1 cellular context compared by ENCODE assay signal in the genomic region with DNA sequence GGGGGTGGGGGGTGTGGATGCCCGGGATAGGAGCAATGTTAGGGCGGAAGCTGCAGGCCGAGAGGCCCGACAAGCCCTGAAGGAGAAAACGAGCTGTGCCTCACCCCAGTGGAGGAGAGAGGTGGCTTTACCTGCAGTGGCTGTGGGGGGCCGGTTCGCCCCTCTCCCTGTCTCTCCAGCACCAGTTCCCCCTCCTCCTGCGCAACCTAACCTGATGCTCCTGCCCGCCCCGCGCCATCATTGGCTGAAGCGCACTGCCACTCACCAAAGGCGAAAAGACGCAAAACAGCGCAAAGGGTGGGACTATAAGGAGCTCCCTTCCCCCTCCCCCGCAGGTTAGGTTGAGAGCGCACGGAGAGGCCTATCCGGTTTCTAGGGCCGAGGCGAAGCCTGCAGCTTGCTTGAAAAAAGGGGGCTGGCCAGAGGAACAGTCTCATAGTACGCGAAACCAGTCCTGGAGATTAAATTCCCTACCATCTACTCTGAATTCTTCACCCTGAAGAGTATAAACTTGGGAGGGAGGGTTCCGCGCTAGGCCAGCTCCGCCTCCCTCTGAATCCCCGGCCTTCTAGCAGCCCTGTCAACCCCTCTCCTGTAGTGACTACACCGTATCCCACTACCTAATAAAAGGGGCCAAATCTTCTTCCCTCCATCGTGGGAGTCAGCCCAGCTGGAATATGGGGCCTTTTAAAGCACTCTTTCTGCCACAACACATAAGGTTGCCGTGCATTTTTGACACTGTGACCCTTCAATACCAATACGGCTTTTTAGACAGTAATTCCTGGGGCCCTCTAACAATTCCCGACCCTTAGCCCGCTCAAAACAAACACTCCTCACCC.
TF ChIP-seq lines count a peak whose summit lies in the region.

No MANE protein-coding gene starts in this region.

TF ChIP-seq in K562, 482 proteins besides CTCF, POLR2A, EP300 and RAD21 (continued from another document and continues in another):
- TF ChIP-seq, protein P1, sequence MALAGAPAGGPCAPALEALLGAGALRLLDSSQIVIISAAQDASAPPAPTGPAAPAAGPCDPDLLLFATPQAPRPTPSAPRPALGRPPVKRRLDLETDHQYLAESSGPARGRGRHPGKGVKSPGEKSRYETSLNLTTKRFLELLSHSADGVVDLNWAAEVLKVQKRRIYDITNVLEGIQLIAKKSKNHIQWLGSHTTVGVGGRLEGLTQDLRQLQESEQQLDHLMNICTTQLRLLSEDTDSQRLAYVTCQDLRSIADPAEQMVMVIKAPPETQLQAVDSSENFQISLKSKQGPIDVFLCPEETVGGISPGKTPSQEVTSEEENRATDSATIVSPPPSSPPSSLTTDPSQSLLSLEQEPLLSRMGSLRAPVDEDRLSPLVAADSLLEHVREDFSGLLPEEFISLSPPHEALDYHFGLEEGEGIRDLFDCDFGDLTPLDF (CRISPR knock-in tag; IDR thresholded peaks at IDR 0.05), result no peak
- peak; percentile 55 for TF ChIP-seq BRD9 (IDR thresholded peaks at IDR 0.05; ENCODE audit: low read depth, partially characterized antibody)
- TF ChIP-seq, protein P2, sequence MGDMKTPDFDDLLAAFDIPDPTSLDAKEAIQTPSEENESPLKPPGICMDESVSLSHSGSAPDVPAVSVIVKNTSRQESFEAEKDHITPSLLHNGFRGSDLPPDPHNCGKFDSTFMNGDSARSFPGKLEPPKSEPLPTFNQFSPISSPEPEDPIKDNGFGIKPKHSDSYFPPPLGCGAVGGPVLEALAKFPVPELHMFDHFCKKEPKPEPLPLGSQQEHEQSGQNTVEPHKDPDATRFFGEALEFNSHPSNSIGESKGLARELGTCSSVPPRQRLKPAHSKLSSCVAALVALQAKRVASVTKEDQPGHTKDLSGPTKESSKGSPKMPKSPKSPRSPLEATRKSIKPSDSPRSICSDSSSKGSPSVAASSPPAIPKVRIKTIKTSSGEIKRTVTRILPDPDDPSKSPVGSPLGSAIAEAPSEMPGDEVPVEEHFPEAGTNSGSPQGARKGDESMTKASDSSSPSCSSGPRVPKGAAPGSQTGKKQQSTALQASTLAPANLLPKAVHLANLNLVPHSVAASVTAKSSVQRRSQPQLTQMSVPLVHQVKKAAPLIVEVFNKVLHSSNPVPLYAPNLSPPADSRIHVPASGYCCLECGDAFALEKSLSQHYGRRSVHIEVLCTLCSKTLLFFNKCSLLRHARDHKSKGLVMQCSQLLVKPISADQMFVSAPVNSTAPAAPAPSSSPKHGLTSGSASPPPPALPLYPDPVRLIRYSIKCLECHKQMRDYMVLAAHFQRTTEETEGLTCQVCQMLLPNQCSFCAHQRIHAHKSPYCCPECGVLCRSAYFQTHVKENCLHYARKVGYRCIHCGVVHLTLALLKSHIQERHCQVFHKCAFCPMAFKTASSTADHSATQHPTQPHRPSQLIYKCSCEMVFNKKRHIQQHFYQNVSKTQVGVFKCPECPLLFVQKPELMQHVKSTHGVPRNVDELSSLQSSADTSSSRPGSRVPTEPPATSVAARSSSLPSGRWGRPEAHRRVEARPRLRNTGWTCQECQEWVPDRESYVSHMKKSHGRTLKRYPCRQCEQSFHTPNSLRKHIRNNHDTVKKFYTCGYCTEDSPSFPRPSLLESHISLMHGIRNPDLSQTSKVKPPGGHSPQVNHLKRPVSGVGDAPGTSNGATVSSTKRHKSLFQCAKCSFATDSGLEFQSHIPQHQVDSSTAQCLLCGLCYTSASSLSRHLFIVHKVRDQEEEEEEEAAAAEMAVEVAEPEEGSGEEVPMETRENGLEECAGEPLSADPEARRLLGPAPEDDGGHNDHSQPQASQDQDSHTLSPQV (IDR thresholded peaks at IDR 0.05), result no peak
- no peak for TF ChIP-seq GATAD2B (IDR thresholded peaks at IDR 0.05; ENCODE audit: borderline replicate concordance)
- TF ChIP-seq NCOA1 (IDR thresholded peaks at IDR 0.05; ENCODE audit: low read depth), result no peak
- TF ChIP-seq ATF3 (IDR thresholded peaks at IDR 0.05), result no peak
- no peak for TF ChIP-seq ATF3 (CRISPR knock-in tag; conservative IDR thresholded peaks at IDR 0.05)
- no peak for TF ChIP-seq HNRNPUL1 (IDR thresholded peaks at IDR 0.05; ENCODE audit: low read length)
- TF ChIP-seq HINFP (tag; conservative IDR thresholded peaks at IDR 0.05; ENCODE audit: low read depth), result no peak
- no peak for TF ChIP-seq CHD1 (IDR thresholded peaks at IDR 0.05; ENCODE audit: low read length)
- TF ChIP-seq, protein P3, sequence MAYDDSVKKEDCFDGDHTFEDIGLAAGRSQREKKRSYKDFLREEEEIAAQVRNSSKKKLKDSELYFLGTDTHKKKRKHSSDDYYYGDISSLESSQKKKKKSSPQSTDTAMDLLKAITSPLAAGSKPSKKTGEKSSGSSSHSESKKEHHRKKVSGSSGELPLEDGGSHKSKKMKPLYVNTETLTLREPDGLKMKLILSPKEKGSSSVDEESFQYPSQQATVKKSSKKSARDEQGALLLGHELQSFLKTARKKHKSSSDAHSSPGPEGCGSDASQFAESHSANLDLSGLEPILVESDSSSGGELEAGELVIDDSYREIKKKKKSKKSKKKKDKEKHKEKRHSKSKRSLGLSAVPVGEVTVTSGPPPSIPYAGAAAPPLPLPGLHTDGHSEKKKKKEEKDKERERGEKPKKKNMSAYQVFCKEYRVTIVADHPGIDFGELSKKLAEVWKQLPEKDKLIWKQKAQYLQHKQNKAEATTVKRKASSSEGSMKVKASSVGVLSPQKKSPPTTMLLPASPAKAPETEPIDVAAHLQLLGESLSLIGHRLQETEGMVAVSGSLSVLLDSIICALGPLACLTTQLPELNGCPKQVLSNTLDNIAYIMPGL (CRISPR knock-in tag; IDR thresholded peaks at IDR 0.05), result no peak
- TF ChIP-seq, protein P4, sequence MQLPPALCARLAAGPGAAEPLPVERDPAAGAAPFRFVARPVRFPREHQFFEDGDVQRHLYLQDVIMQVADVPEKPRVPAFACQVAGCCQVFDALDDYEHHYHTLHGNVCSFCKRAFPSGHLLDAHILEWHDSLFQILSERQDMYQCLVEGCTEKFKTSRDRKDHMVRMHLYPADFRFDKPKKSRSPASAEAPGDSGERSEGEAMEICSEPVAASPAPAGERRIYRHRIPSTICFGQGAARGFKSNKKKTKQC (CRISPR knock-in tag; IDR thresholded peaks at IDR 0.05), result no peak
- peak in 1 of 2 experiments; percentile 56; a peak in 1 of 4 replicates for TF ChIP-seq TBL1XR1 (IDR thresholded peaks at IDR 0.05; ENCODE audit: low read length in 2 of 2)
- TF ChIP-seq TSC22D4 (tag; IDR thresholded peaks at IDR 0.05), result no peak
- TF ChIP-seq ZC3H8 (IDR thresholded peaks at IDR 0.05), result no peak
- no peak for TF ChIP-seq ZKSCAN1 (IDR thresholded peaks at IDR 0.05; ENCODE audit: low read depth, low read length)
- TF ChIP-seq, protein P5, sequence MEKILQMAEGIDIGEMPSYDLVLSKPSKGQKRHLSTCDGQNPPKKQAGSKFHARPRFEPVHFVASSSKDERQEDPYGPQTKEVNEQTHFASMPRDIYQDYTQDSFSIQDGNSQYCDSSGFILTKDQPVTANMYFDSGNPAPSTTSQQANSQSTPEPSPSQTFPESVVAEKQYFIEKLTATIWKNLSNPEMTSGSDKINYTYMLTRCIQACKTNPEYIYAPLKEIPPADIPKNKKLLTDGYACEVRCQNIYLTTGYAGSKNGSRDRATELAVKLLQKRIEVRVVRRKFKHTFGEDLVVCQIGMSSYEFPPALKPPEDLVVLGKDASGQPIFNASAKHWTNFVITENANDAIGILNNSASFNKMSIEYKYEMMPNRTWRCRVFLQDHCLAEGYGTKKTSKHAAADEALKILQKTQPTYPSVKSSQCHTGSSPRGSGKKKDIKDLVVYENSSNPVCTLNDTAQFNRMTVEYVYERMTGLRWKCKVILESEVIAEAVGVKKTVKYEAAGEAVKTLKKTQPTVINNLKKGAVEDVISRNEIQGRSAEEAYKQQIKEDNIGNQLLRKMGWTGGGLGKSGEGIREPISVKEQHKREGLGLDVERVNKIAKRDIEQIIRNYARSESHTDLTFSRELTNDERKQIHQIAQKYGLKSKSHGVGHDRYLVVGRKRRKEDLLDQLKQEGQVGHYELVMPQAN (IDR thresholded peaks at IDR 0.05; ENCODE audit: borderline replicate concordance), result no peak
- TF ChIP-seq, protein P6, sequence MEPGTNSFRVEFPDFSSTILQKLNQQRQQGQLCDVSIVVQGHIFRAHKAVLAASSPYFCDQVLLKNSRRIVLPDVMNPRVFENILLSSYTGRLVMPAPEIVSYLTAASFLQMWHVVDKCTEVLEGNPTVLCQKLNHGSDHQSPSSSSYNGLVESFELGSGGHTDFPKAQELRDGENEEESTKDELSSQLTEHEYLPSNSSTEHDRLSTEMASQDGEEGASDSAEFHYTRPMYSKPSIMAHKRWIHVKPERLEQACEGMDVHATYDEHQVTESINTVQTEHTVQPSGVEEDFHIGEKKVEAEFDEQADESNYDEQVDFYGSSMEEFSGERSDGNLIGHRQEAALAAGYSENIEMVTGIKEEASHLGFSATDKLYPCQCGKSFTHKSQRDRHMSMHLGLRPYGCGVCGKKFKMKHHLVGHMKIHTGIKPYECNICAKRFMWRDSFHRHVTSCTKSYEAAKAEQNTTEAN (CRISPR knock-in tag; IDR thresholded peaks at IDR 0.05), result no peak
- TF ChIP-seq PHB (CRISPR knock-in tag; IDR thresholded peaks at IDR 0.05), result no peak
- no peak for TF ChIP-seq SIN3B (IDR thresholded peaks at IDR 0.05; ENCODE audit: low read depth)
- no peak for TF ChIP-seq ZNF197 (CRISPR knock-in tag; IDR thresholded peaks at IDR 0.05; ENCODE audit: low read depth)
- no peak for TF ChIP-seq ZFP36 (IDR thresholded peaks at IDR 0.05; ENCODE audit: low read depth, low read length, partially characterized antibody)
- no peak for TF ChIP-seq ZNF239 (CRISPR knock-in tag; IDR thresholded peaks at IDR 0.05)
- no peak for TF ChIP-seq ZNF140 (CRISPR knock-in tag; IDR thresholded peaks at IDR 0.05)
- TF ChIP-seq ARID1B (IDR thresholded peaks at IDR 0.05), result no peak
- peak; percentile 74 for TF ChIP-seq POLR2H (tag; IDR thresholded peaks at IDR 0.05; ENCODE audit: low read depth)
- TF ChIP-seq ATF7 (IDR thresholded peaks at IDR 0.05), result peak; percentile 58
- TF ChIP-seq, protein P7, sequence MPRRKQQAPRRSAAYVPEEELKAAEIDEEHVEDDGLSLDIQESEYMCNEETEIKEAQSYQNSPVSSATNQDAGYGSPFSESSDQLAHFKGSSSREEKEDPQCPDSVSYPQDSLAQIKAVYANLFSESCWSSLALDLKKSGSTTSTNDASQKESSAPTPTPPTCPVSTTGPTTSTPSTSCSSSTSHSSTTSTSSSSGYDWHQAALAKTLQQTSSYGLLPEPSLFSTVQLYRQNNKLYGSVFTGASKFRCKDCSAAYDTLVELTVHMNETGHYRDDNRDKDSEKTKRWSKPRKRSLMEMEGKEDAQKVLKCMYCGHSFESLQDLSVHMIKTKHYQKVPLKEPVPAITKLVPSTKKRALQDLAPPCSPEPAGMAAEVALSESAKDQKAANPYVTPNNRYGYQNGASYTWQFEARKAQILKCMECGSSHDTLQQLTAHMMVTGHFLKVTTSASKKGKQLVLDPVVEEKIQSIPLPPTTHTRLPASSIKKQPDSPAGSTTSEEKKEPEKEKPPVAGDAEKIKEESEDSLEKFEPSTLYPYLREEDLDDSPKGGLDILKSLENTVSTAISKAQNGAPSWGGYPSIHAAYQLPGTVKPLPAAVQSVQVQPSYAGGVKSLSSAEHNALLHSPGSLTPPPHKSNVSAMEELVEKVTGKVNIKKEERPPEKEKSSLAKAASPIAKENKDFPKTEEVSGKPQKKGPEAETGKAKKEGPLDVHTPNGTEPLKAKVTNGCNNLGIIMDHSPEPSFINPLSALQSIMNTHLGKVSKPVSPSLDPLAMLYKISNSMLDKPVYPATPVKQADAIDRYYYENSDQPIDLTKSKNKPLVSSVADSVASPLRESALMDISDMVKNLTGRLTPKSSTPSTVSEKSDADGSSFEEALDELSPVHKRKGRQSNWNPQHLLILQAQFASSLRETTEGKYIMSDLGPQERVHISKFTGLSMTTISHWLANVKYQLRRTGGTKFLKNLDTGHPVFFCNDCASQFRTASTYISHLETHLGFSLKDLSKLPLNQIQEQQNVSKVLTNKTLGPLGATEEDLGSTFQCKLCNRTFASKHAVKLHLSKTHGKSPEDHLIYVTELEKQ (CRISPR knock-in tag; IDR thresholded peaks at IDR 0.05), result no peak
- no peak for TF ChIP-seq SRF (CRISPR knock-in tag; IDR thresholded peaks at IDR 0.05)
